24 cellular contexts compared by ENCODE assay signal in the genomic region with DNA sequence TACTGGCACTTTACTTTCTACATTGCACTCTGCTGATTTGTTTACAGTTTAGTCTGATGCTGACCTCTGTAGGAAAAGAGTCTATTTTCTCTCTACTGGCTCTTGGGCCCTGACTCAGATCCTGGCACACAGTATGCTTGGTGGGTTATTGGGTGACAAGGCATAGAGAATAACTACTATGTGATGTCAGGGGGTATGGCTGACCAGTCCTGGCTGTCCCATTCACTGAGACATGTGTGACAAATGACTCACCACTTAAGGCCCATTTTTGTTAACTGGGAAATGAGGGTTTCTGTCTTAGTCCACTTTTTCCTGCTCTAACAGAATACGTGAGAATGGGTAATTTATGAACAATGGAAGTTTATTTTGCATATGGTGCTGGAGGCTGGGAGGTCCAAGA.
A peak's percentile ranks its signal among the peaks of the same experiment; 100 is the strongest.
DNase-seq lines count a peak whose midpoint lies in the region; ATAC-seq, FAIRE-seq and TF ChIP-seq lines count a peak whose summit lies in the region.
"Had no signal": no experiment of that assay in that cellular context is flagged by ENCODE, and none has a peak within 500 bp of the region (broad histone marks: within the 10 kb centered on the region; RNA-seq: fewer than 3 reads in every experiment).

No MANE protein-coding gene starts in this region.

- no peak for FAIRE-seq in HepG2 (lab: Jason Lieb, UNC)
- FAIRE-seq: G401.6, kidney, pancreas, small intestine, TTC549 had no signal

- H3K9me3 ChIP-seq in SJSA1 (replicated peaks) = no peaks in the 10 kb centered on the region
- H3K9me3 ChIP-seq in HepG2 (ENCODE audit: low read length) = no peaks in the 10 kb centered on the region
- H3K9me3 ChIP-seq in T-helper 17 cell (ENCODE audit: control insufficient read depth, low read length, poor library complexity, severe bottlenecking) = no peaks in the 10 kb centered on the region
- H3K9me3 ChIP-seq: heart right ventricle, pancreas, tibial nerve had no signal

- intact Hi-C loops in HepG2 (cut with micrococcal nuclease; ENCODE audit: unreplicated experiment) = no loop called here

- CTCF ChIA-PET in HepG2 (lab: Yijun Ruan, JAX; ENCODE audit: low intra/inter-chr PET ratio, low total read pairs) = no interaction called here

- TF ChIP-seq EP300 in HepG2 (IDR thresholded peaks at IDR 0.05; ENCODE audit: low read depth in 2 of 2, low read length in 2 of 2) (no peak), HepG2 (CRISPR knock-in tag; IDR thresholded peaks at IDR 0.05; ENCODE audit: borderline replicate concordance) (no peak)

- DNase-seq in ACHN = peak; percentile 11
- peak; percentile 91 to 98 for DNase-seq in SJSA1 (ENCODE audit: low read depth in 1 of 2, low spot score in 2 of 2)
- peak; percentile 17 for DNase-seq in HepG2 (ENCODE audit: low spot score)
- DNase-seq in T-helper 17 cell = no peak
- DNase-seq in NCI-H526 (lab: John Stamatoyannopoulos, UW) = no peak
- no peak for DNase-seq in amygdala (lab: John Stamatoyannopoulos, UW)
- DNase-seq: activated CD8-positive, alpha-beta memory T cell treated with anti-CD3 and anti-CD28 coated beads for 24 hours; activated effector memory CD4-positive, alpha-beta T cell treated with anti-CD3 and anti-CD28 coated beads, Interleukin-2, amount 50 U/mL, for 16 hours; aorta; GOT3; heart right ventricle; kidney; NCI-H2081; NCI-H524 treated with DMSO at 0.1 percent for 48 hours; pancreas; small intestine had no signal

- no TSS peak for BruUV-seq in HepG2 (replicated peaks; lab: Mats Ljungman, UMichigan)

- H3K27ac ChIP-seq in SJSA1 (peak overlapping the region; percentile 94), HepG2 (ENCODE audit: extremely low read length, insufficient read depth, low read length) (no peak overlapping the region)
- H3K27ac ChIP-seq: tibial nerve had no signal

- no peak overlapping the region for H3K4me2 ChIP-seq in HepG2 (ENCODE audit: low read depth, low read length)

- POLR2A ChIA-PET in HepG2 (lab: Yijun Ruan, JAX) = no interaction called here

- H3K79me2 ChIP-seq in HepG2 (ENCODE audit: insufficient read depth, low read length) = peaks cover 5% of the 10 kb centered on the region

- TF ChIP-seq CTCF in HepG2 (CRISPR knock-in tag; IDR thresholded peaks at IDR 0.05) = no peak

- H3K27me3 ChIP-seq in SJSA1 (replicated peaks) = no peaks in the 10 kb centered on the region
- no peaks in the 10 kb centered on the region for H3K27me3 ChIP-seq in HepG2 (ENCODE audit: control insufficient read depth in 1 of 2, insufficient read depth in 2 of 2, low read length in 2 of 2)
- H3K27me3 ChIP-seq: heart right ventricle, pancreas, tibial nerve had no signal

- peaks cover 16% of the 10 kb centered on the region for H3K27me3 Mint-ChIP-seq in T-helper 17 cell

- H3K36me3 Mint-ChIP-seq in T-helper 17 cell (ENCODE audit: low read depth) = no peaks in the 10 kb centered on the region
- H3K36me3 Mint-ChIP-seq: stimulated activated memory B cell treated with anti-CD40 and anti-IgM and Interleukin-4, amounts not matched to agents 10 μg/mL and 1 μg/mL and 100 μg/mL, for 72 hours had no signal

- no peak for TF ChIP-seq POLR2A in HepG2 (IDR thresholded peaks at IDR 0.05; ENCODE audit: insufficient read depth in 1 of 2, low read depth in 2 of 2, low read length in 2 of 2)

- WGBS in HepG2 (ENCODE audit: low lambda C conversion rate) = 97% methylated on average over 1 of the region's 1 CpG

- H4K20me1 ChIP-seq in HepG2 (ENCODE audit: insufficient read depth, low read length) = no peaks in the 10 kb centered on the region

- H3K27ac Mint-ChIP-seq in T-helper 17 cell = no peak overlapping the region
- H3K27ac Mint-ChIP-seq: stimulated activated memory B cell treated with anti-CD40 and anti-IgM and Interleukin-4, amounts not matched to agents 10 μg/mL and 1 μg/mL and 100 μg/mL, for 72 hours had no signal

- H3K4me3 Mint-ChIP-seq in T-helper 17 cell = no peak overlapping the region
- H3K4me3 Mint-ChIP-seq: stimulated activated memory B cell treated with anti-CD40 and anti-IgM and Interleukin-4, amounts not matched to agents 10 μg/mL and 1 μg/mL and 100 μg/mL, for 72 hours had no signal

- peak; percentile 34 for ATAC-seq in GM18868 (IDR thresholded peaks at IDR 0.05; ENCODE audit: unreplicated experiment)
- no peak for ATAC-seq in HepG2
- no peak for ATAC-seq in T-helper 17 cell
- no peak for ATAC-seq in HG02571 (IDR thresholded peaks at IDR 0.05; ENCODE audit: unreplicated experiment)
- ATAC-seq: heart right ventricle; SK-N-SH treated with all-trans-retinoic acid at 6 μM for 48 hours; stimulated activated memory B cell treated with anti-CD40 and anti-IgM and Interleukin-4, amounts not matched to agents 10 μg/mL and 1 μg/mL and 100 μg/mL, for 72 hours had no signal

- H3K9ac ChIP-seq in HepG2 (ENCODE audit: insufficient read depth, low read depth, low read length) = no peak overlapping the region

- H3K36me3 ChIP-seq in SJSA1 = peaks cover 78% of the 10 kb centered on the region
- H3K36me3 ChIP-seq in HepG2 (replicated peaks in 1 of 2; ENCODE audit: control insufficient read depth in 1 of 2, insufficient read depth in 2 of 2, low read length in 2 of 2) = peaks cover 0 to 7% of the 10 kb centered on the region in 2 experiments; a peak in 1 of 5 replicates
- H3K36me3 ChIP-seq: heart right ventricle, pancreas, tibial nerve had no signal

- in situ Hi-C loops in ACHN (cut with HindIII; ENCODE audit: low pct_ligation_motif_present, low pct_unique_long_range_greater_than_20kb, low sequenced_read_pairs) (no loop called here), HepG2 (cut with HindIII; ENCODE audit: extremely low pct_ligation_motif_present, low pct_unique_long_range_greater_than_20kb) (no loop called here)

- no peak overlapping the region for H3K4me3 ChIP-seq in SJSA1
- no peak overlapping the region for H3K4me3 ChIP-seq in HepG2 (replicated peaks in 1 of 3; ENCODE audit: insufficient read depth in 1 of 3, low read depth in 2 of 3, low read length in 3 of 3)
- H3K4me3 ChIP-seq: coronary artery, heart right ventricle, pancreas, tibial nerve had no signal

- H2AFZ ChIP-seq in HepG2 (ENCODE audit: low read length) = no peak overlapping the region

- H3K4me1 ChIP-seq in SJSA1 (replicated peaks) (peaks cover 91% of the 10 kb centered on the region), HepG2 (ENCODE audit: insufficient read depth, low read length) (peaks cover 38% of the 10 kb centered on the region)

- no peaks in the 10 kb centered on the region for H3K4me1 Mint-ChIP-seq in T-helper 17 cell
- H3K4me1 Mint-ChIP-seq: stimulated activated memory B cell treated with anti-CD40 and anti-IgM and Interleukin-4, amounts not matched to agents 10 μg/mL and 1 μg/mL and 100 μg/mL, for 72 hours had no signal

- TF ChIP-seq RAD21 in HepG2 (CRISPR knock-in tag; IDR thresholded peaks at IDR 0.05) = no peak

TF ChIP-seq in HepG2, 621 proteins besides CTCF, POLR2A, EP300 and RAD21:
- TF ChIP-seq ZNF510 (CRISPR knock-in tag; IDR thresholded peaks at IDR 0.05; ENCODE audit: low read depth) (no peak), FOSL2 (CRISPR knock-in tag; IDR thresholded peaks at IDR 0.05) (0 out of 2 replicates have a peak, but pooled peaks have one; percentile 11), ZNF607 (CRISPR knock-in tag; IDR thresholded peaks at IDR 0.05; ENCODE audit: borderline replicate concordance) (no peak), ZFYVE20 (CRISPR knock-in tag; IDR thresholded peaks at IDR 0.05; ENCODE audit: borderline replicate concordance, low read depth) (no peak), ZSCAN9 (CRISPR knock-in tag; IDR thresholded peaks at IDR 0.05; ENCODE audit: borderline replicate concordance) (no peak)
TF ChIP-seq in HepG2: peak in this region for 1.

Comparison
In these comparisons a context has a peak if more than half of its experiments do, and no peak if none do; other contexts are left out.
1. DNase-seq: peak in ACHN (single experiment), SJSA1 (2 of 2) and HepG2 (single experiment); none in T-helper 17 cell (0 of 3), NCI-H526 (0 of 2) and amygdala (0 of 56).